15 cellular contexts compared by ENCODE assay signal in genomic region chr9:16425572-16425971, GRCh38.
DNase-seq lines count a peak whose midpoint lies in the region; ATAC-seq and TF ChIP-seq lines count a peak whose summit lies in the region.
"Had no signal": no experiment of that assay in that cellular context is flagged by ENCODE, and none has a peak within 500 bp of the region (broad histone marks: within the 10 kb centered on the region; RNA-seq: fewer than 3 reads in every experiment).

No MANE protein-coding gene starts in this region.

- no peaks in the 10 kb centered on the region for H4K20me1 ChIP-seq in mammary epithelial cell (ENCODE audit: insufficient read depth, low read length)

- ATAC-seq in left lung (no peak), GM18861 (IDR thresholded peaks at IDR 0.05; ENCODE audit: unreplicated experiment) (no peak)
- ATAC-seq: T-cell had no signal

- H3K9me3 ChIP-seq in HUES48 (ENCODE audit: control insufficient read depth, insufficient read depth, low read length), result no peaks in the 10 kb centered on the region
- no peaks in the 10 kb centered on the region for H3K9me3 ChIP-seq in mammary epithelial cell (replicated peaks; ENCODE audit: insufficient read depth, low read length)
- no peaks in the 10 kb centered on the region for H3K9me3 ChIP-seq in left lung
- no peaks in the 10 kb centered on the region for H3K9me3 ChIP-seq in CD8-positive, alpha-beta memory T cell (ENCODE audit: low read length)
- H3K9me3 ChIP-seq: vagina had no signal

- CTCF ChIA-PET in mammary epithelial cell (lab: Charles Lee; ENCODE audit: low non-redundant PET), result no interaction called here
- CTCF ChIA-PET in CD8-positive, alpha-beta memory T cell (lab: Charles Lee), result no interaction called here

- no peaks in the 10 kb centered on the region for H3K4me1 Mint-ChIP-seq in CD8-positive, alpha-beta memory T cell
- H3K4me1 Mint-ChIP-seq: central memory CD8-positive, alpha-beta T cell; T-cell had no signal

- H3K4me3 ChIP-seq in ACC112 (ENCODE audit: low read depth, low read length) (no peak overlapping the region), HUES48 (ENCODE audit: low read depth, low read length) (no peak overlapping the region), mammary epithelial cell (replicated peaks in 1 of 3; ENCODE audit: insufficient read depth in 1 of 3, low read depth in 2 of 3, low read length in 3 of 3) (no peak overlapping the region), left lung (no peak overlapping the region)
- H3K4me3 ChIP-seq in CD8-positive, alpha-beta memory T cell (ENCODE audit: low read length), result no peak overlapping the region
- H3K4me3 ChIP-seq: hepatocyte, vagina had no signal

- H3K27ac Mint-ChIP-seq in CD8-positive, alpha-beta memory T cell, result no peak overlapping the region
- H3K27ac Mint-ChIP-seq: activated naive CD4-positive, alpha-beta T cell treated with anti-CD3 and anti-CD28 coated beads for 36 hours; T-cell had no signal

- H2AFZ ChIP-seq in ACC112 (ENCODE audit: low read length, unreplicated experiment), result no peak overlapping the region
- peak overlapping the region; percentile 1 for H2AFZ ChIP-seq in mammary epithelial cell (ENCODE audit: low read depth, low read length)
- H2AFZ ChIP-seq: hepatocyte had no signal

- H3K36me3 ChIP-seq in ACC112 (ENCODE audit: insufficient read depth, low read length) (peaks cover 4% of the 10 kb centered on the region; the same call in 1 of the 2 replicates), HUES48 (ENCODE audit: control insufficient read depth, insufficient read depth, low read length) (peaks cover 9% of the 10 kb centered on the region; the same call in 1 of the 2 replicates), mammary epithelial cell (ENCODE audit: insufficient read depth, low read length) (no peaks in the 10 kb centered on the region), left lung (no peaks in the 10 kb centered on the region)
- no peaks in the 10 kb centered on the region for H3K36me3 ChIP-seq in CD8-positive, alpha-beta memory T cell (ENCODE audit: insufficient read depth, low read length)
- H3K36me3 ChIP-seq: vagina had no signal

- peaks cover 0 to 18% (median 5%) of the 10 kb centered on the region in 5 donors for H3K9me3 Mint-ChIP-seq in CD8-positive, alpha-beta memory T cell

- 69% methylated on average over 6 of the region's 6 CpGs for WGBS in mammary epithelial cell (ENCODE audit: low coverage, missing lambda C conversion rate)

- no TSS peak for BruUV-seq in mammary epithelial cell (replicated peaks; lab: Mats Ljungman, UMichigan)

- DNase-seq in mammary epithelial cell (no peak), kidney tubule cell (ENCODE audit: low spot score) (peak; percentile 47), left lung (no peak)
- no peak for DNase-seq in stimulated activated CD4-positive, alpha-beta T cell treated with anti-CD3 and anti-CD28 coated beads, Interleukin-4, amount 100 ng/mL, for 1 hour
- no peak for DNase-seq in CD8-positive, alpha-beta memory T cell
- DNase-seq: activated naive CD4-positive, alpha-beta T cell treated with anti-CD3 and anti-CD28 coated beads for 36 hours; GOT3; stimulated activated naive CD4-positive, alpha-beta T cell treated with Interleukin-2 at 50 U/mL for 16 hours; T-cell had no signal

- H3K27me3 Mint-ChIP-seq in CD8-positive, alpha-beta memory T cell, result peaks cover 0 to 2% of the 10 kb centered on the region in 2 donors
- H3K27me3 Mint-ChIP-seq: central memory CD8-positive, alpha-beta T cell; T-cell had no signal

- TF ChIP-seq CTCF in mammary epithelial cell (conservative IDR thresholded peaks at IDR 0.05 in 1 of 2, IDR thresholded peaks at IDR 0.05 in 1 of 2; ENCODE audit: extremely low read depth in 1 of 2, insufficient read depth in 1 of 2, low read depth in 1 of 2, low read length in 2 of 2) (no peak), left lung (IDR thresholded peaks at IDR 0.05) (no peak)

- H3K79me2 ChIP-seq in ACC112 (ENCODE audit: control insufficient read depth, insufficient read depth, low read length, unreplicated experiment) (peaks cover 4% of the 10 kb centered on the region), mammary epithelial cell (ENCODE audit: insufficient read depth, low read length) (no peaks in the 10 kb centered on the region)
- H3K79me2 ChIP-seq: hepatocyte had no signal

- H3K27me3 ChIP-seq in ACC112 (ENCODE audit: insufficient read depth, low read length) (no peaks in the 10 kb centered on the region), HUES48 (ENCODE audit: control insufficient read depth, insufficient read depth, low read length) (no peaks in the 10 kb centered on the region), mammary epithelial cell (ENCODE audit: insufficient read depth, low read length) (peaks cover 2% of the 10 kb centered on the region), left lung (no peaks in the 10 kb centered on the region)
- no peaks in the 10 kb centered on the region for H3K27me3 ChIP-seq in CD8-positive, alpha-beta memory T cell (ENCODE audit: insufficient read depth, low read length, poor library complexity, severe bottlenecking)
- H3K27me3 ChIP-seq: hepatocyte, vagina had no signal

- H3K9ac ChIP-seq in HUES48 (ENCODE audit: low read depth, low read length), result no peak overlapping the region
- H3K9ac ChIP-seq in mammary epithelial cell (ENCODE audit: insufficient read depth, low read length), result no peak overlapping the region

- H3K4me1 ChIP-seq in ACC112 (ENCODE audit: control insufficient read depth, insufficient read depth, low read length, unreplicated experiment) (peaks cover 13% of the 10 kb centered on the region), HUES48 (ENCODE audit: control insufficient read depth, insufficient read depth, low read length) (peaks cover 28% of the 10 kb centered on the region), mammary epithelial cell (ENCODE audit: insufficient read depth, low read length) (peaks cover 6% of the 10 kb centered on the region), left lung (no peaks in the 10 kb centered on the region)
- no peaks in the 10 kb centered on the region for H3K4me1 ChIP-seq in CD8-positive, alpha-beta memory T cell (ENCODE audit: insufficient read depth, low read length)
- H3K4me1 ChIP-seq: vagina had no signal

- dilution Hi-C loops in mammary epithelial cell (cut with HindIII; ENCODE audit: low sequenced_read_pairs), result loop anchor here (5.0 kb wide), 1 partner anchor 68 kb away; no protein-coding TSS in a partner anchor

- intact Hi-C loops in mammary epithelial cell (cut with micrococcal nuclease), result no loop called here
- intact Hi-C loops in left lung (cut with DNase I), result no loop called here

- H3K36me3 Mint-ChIP-seq in CD8-positive, alpha-beta memory T cell, result no peaks in the 10 kb centered on the region
- H3K36me3 Mint-ChIP-seq: T-cell had no signal

- POLR2A ChIA-PET in CD8-positive, alpha-beta memory T cell (lab: Charles Lee), result no interaction called here

- in situ Hi-C loops in mammary epithelial cell (cut with MboI; ENCODE audit: low sequenced_read_pairs in 2 of 2), result no loop called here

- no peak overlapping the region for H3K4me2 ChIP-seq in mammary epithelial cell (ENCODE audit: insufficient read depth, low read depth, low read length)
- H3K4me2 ChIP-seq: hepatocyte had no signal

- no peak overlapping the region for H3K4me3 Mint-ChIP-seq in CD8-positive, alpha-beta memory T cell
- H3K4me3 Mint-ChIP-seq: activated naive CD4-positive, alpha-beta T cell treated with anti-CD3 and anti-CD28 coated beads for 36 hours; central memory CD8-positive, alpha-beta T cell; T-cell had no signal

- H3K27ac ChIP-seq in ACC112 (ENCODE audit: low read depth, low read length) (peak overlapping the region; percentile 50), HUES48 (ENCODE audit: low read depth, low read length) (peak overlapping the region; percentile 22), mammary epithelial cell (ENCODE audit: insufficient read depth, low read depth, low read length) (no peak overlapping the region), left lung (no peak overlapping the region)
- no peak overlapping the region for H3K27ac ChIP-seq in CD8-positive, alpha-beta memory T cell (ENCODE audit: low read depth, low read length)
- H3K27ac ChIP-seq: hepatocyte, vagina had no signal

Comparison
In these comparisons a context has a peak if more than half of its experiments do, and no peak if none do; other contexts are left out.
1. H3K27ac ChIP-seq: peak in ACC112 (single experiment) and HUES48 (single experiment); none in mammary epithelial cell (single experiment), left lung (0 of 2) and CD8-positive, alpha-beta memory T cell (single experiment).